In genomic region chr13:111241006-111241755, GRCh38 we compare ENCODE assay signal across 1 cellular context.
TF ChIP-seq lines count a peak whose summit lies in the region.

No MANE protein-coding gene starts in this region.

TF ChIP-seq in GM23338, 12 proteins besides CTCF, POLR2A, EP300 and RAD21 (continued from another document):
- no peak for TF ChIP-seq ZNF462 (CRISPR knock-in tag; IDR thresholded peaks at IDR 0.05)
- no peak for TF ChIP-seq REST (IDR thresholded peaks at IDR 0.05; ENCODE audit: unreplicated experiment)
- no peak for TF ChIP-seq ZNF114 (CRISPR knock-in tag; IDR thresholded peaks at IDR 0.05)
- no peak for TF ChIP-seq EZH2 (IDR thresholded peaks at IDR 0.05; ENCODE audit: low read depth, unreplicated experiment)
